ENCODE assay signal across 7 cellular contexts in genomic region chr6:47383360-47383759, GRCh38.
"Had no signal": no experiment of that assay in that cellular context is flagged by ENCODE, and none has a peak within 500 bp of the region (broad histone marks: within the 10 kb centered on the region; RNA-seq: fewer than 3 reads in every experiment).

No MANE protein-coding gene starts in this region.

- FAIRE-seq: GM12878, GM12891, GM12892, GM18507, GM19239 had no signal

- DNase-seq: GDM1, GF-D8 had no signal

- ATAC-seq: GM12878 had no signal

- H3K4me3 ChIP-seq: GM12878 had no signal
